Comparison of ENCODE assay signal across 3 cellular contexts in the genomic region with DNA sequence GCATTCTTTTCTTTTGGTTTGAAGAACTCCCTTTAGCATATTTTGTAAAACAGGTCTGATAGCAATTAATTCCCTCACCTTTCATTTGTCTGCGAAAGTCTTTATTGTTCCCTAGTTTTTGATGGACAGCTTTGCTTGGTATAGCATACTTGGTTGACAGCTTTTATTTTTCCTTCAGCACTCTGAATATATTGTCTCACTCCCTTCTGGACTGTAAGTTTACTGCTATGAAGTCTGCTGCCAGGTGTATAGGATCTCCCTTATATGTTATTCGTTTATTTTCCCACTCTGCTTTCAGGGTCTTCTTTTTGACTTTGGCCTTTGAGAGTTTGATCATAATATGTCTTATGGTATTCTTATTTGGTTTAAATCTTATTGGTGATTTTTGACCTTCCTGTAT.
"Had no signal": no experiment of that assay in that cellular context is flagged by ENCODE, and none has a peak within 500 bp of the region (broad histone marks: within the 10 kb centered on the region; RNA-seq: fewer than 3 reads in every experiment).

No MANE protein-coding gene starts in this region.

- ATAC-seq: GM12878 had no signal

- H3K4me3 ChIP-seq: GM12878 had no signal

- DNase-seq: GDM1, GF-D8 had no signal
